30 cellular contexts compared by ENCODE assay signal in genomic region chr9:69392826-69393225, GRCh38.
"Had no signal": no experiment of that assay in that cellular context is flagged by ENCODE, and none has a peak within 500 bp of the region (broad histone marks: within the 10 kb centered on the region; RNA-seq: fewer than 3 reads in every experiment).

No MANE protein-coding gene starts in this region.

- ATAC-seq: lower lobe of right lung; natural killer cell treated with Interleukin-12 subunit alpha and Interleukin-12 subunit beta and Interleukin-15 and Interleukin-18, amount 100 ng/mL, for 72 hours; SK-N-SH treated with all-trans-retinoic acid at 6 μM for 48 hours; stimulated activated naive CD8-positive, alpha-beta T cell treated with anti-CD3 and anti-CD28 coated beads, Interleukin-15, Interleukin-2, amounts not matched to agents 100 U/mL and 50 U/mL, for 24 hours; T-helper 17 cell had no signal

- H3K9me3 Mint-ChIP-seq: activated CD4-positive, alpha-beta memory T cell treated with anti-CD3 and anti-CD28 coated beads for 36 hours; activated CD4-positive, alpha-beta T cell treated with anti-CD3 and anti-CD28 coated beads, Interleukin-2, amount 10 ng/mL, durations not matched to agents 24 days and 14 days; activated naive CD4-positive, alpha-beta T cell treated with anti-CD3 and anti-CD28 coated beads, Interleukin-2, amount 10 ng/mL, durations not matched to agents 7 days and 5 days; activated naive CD8-positive, alpha-beta T cell treated with anti-CD3 and anti-CD28 coated beads, Interleukin-2, amount 10 ng/mL, durations not matched to agents 7 days and 5 days; central memory CD8-positive, alpha-beta T cell; natural killer cell treated with Interleukin-12 subunit alpha and Interleukin-12 subunit beta and Interleukin-15 and Interleukin-18, amount 100 ng/mL, for 72 hours; type B pancreatic cell had no signal

- H3K27ac ChIP-seq: esophagus squamous epithelium, lower lobe of right lung, uterus had no signal

- H3K27me3 ChIP-seq: ascending aorta, esophagus squamous epithelium, uterus had no signal

- H3K36me3 ChIP-seq: ascending aorta, thoracic aorta, uterus had no signal

- H3K4me1 Mint-ChIP-seq: activated CD4-positive, alpha-beta T cell treated with anti-CD3 and anti-CD28 coated beads, Interleukin-2, amount 10 ng/mL, durations not matched to agents 24 days and 14 days; activated naive CD4-positive, alpha-beta T cell treated with anti-CD3 and anti-CD28 coated beads, Interleukin-2, amount 10 ng/mL, durations not matched to agents 7 days and 5 days; activated naive CD8-positive, alpha-beta T cell treated with anti-CD3 and anti-CD28 coated beads, Interleukin-2, amount 10 ng/mL, durations not matched to agents 7 days and 5 days; central memory CD8-positive, alpha-beta T cell; T-helper 17 cell had no signal

- H3K4me3 Mint-ChIP-seq: activated CD4-positive, alpha-beta memory T cell treated with anti-CD3 and anti-CD28 coated beads for 36 hours; activated CD4-positive, alpha-beta T cell treated with anti-CD3 and anti-CD28 coated beads, Interleukin-2, amount 10 ng/mL, durations not matched to agents 24 days and 14 days; activated naive CD4-positive, alpha-beta T cell treated with anti-CD3 and anti-CD28 coated beads, Interleukin-2, amount 10 ng/mL, durations not matched to agents 7 days and 5 days; activated naive CD8-positive, alpha-beta T cell treated with anti-CD3 and anti-CD28 coated beads, Interleukin-2, amount 10 ng/mL, durations not matched to agents 7 days and 5 days; brain; central memory CD8-positive, alpha-beta T cell; natural killer cell treated with Interleukin-12 subunit alpha and Interleukin-12 subunit beta and Interleukin-15 and Interleukin-18, amount 100 ng/mL, for 72 hours; T-helper 17 cell; type B pancreatic cell had no signal

- H3K4me3 ChIP-seq: ascending aorta, esophagus squamous epithelium, lower lobe of right lung, uterus had no signal

- DNase-seq: activated CD4-positive, alpha-beta memory T cell treated with anti-CD3 and anti-CD28 coated beads for 36 hours; activated CD4-positive, alpha-beta T cell treated with anti-CD3 and anti-CD28 coated beads, Interleukin-2, amount 10 ng/mL, durations not matched to agents 24 days and 14 days; activated CD4-positive, CD25-positive, alpha-beta regulatory T cell treated with anti-CD3 and anti-CD28 coated beads, Interleukin-2, amount 50 U/mL, for 72 hours; activated CD8-positive, alpha-beta memory T cell treated with anti-CD3 and anti-CD28 coated beads, Interleukin-2, amount 50 U/mL, for 4 hours; activated gamma-delta T cell; activated naive CD4-positive, alpha-beta T cell treated with anti-CD3 and anti-CD28 coated beads, Interleukin-2, amount 10 ng/mL, durations not matched to agents 7 days and 5 days; activated naive CD8-positive, alpha-beta T cell treated with anti-CD3 and anti-CD28 coated beads, Interleukin-2, amount 10 ng/mL, durations not matched to agents 7 days and 5 days; activated T-cell treated with anti-CD3 and anti-CD28 coated beads, Interleukin-2, amount 50 U/mL, for 1 hour; dermis blood vessel endothelial cell; effector CD4-positive, alpha-beta T cell; esophagus squamous epithelium; foreskin melanocyte; glutamatergic neuron; hippocampal formation; lower lobe of right lung; mesenchymal stem cell; posterior cingulate gyrus; stimulated activated CD4-positive, alpha-beta T cell treated with anti-CD3 and anti-CD28 coated beads, Interleukin-15, amount 100 ng/mL, for 24 hours; stimulated activated CD4-positive, alpha-beta T cell treated with anti-CD3 and anti-CD28 coated beads, Interleukin-2, amount 100 ng/mL, for 24 hours; stimulated activated naive CD8-positive, alpha-beta T cell treated with anti-CD3 and anti-CD28 coated beads, Interleukin-15, Interleukin-2, amounts not matched to agents 100 U/mL and 50 U/mL, for 24 hours; T-helper 17 cell; T1000; uterus had no signal

- H3K9me3 ChIP-seq: ascending aorta, esophagus squamous epithelium, lower lobe of right lung, thoracic aorta, uterus had no signal

- H3K27me3 Mint-ChIP-seq: activated CD4-positive, alpha-beta T cell treated with anti-CD3 and anti-CD28 coated beads, Interleukin-2, amount 10 ng/mL, durations not matched to agents 24 days and 14 days had no signal

- H3K36me3 Mint-ChIP-seq: activated CD4-positive, alpha-beta memory T cell treated with anti-CD3 and anti-CD28 coated beads for 36 hours; activated naive CD4-positive, alpha-beta T cell treated with anti-CD3 and anti-CD28 coated beads, Interleukin-2, amount 10 ng/mL, durations not matched to agents 7 days and 5 days; activated naive CD8-positive, alpha-beta T cell treated with anti-CD3 and anti-CD28 coated beads, Interleukin-2, amount 10 ng/mL, durations not matched to agents 7 days and 5 days; brain; natural killer cell treated with Interleukin-12 subunit alpha and Interleukin-12 subunit beta and Interleukin-15 and Interleukin-18, amount 100 ng/mL, for 72 hours; type B pancreatic cell had no signal

- H3K4me1 ChIP-seq: uterus had no signal
